Comparison of ENCODE assay signal across 1 cellular context in the genomic region with DNA sequence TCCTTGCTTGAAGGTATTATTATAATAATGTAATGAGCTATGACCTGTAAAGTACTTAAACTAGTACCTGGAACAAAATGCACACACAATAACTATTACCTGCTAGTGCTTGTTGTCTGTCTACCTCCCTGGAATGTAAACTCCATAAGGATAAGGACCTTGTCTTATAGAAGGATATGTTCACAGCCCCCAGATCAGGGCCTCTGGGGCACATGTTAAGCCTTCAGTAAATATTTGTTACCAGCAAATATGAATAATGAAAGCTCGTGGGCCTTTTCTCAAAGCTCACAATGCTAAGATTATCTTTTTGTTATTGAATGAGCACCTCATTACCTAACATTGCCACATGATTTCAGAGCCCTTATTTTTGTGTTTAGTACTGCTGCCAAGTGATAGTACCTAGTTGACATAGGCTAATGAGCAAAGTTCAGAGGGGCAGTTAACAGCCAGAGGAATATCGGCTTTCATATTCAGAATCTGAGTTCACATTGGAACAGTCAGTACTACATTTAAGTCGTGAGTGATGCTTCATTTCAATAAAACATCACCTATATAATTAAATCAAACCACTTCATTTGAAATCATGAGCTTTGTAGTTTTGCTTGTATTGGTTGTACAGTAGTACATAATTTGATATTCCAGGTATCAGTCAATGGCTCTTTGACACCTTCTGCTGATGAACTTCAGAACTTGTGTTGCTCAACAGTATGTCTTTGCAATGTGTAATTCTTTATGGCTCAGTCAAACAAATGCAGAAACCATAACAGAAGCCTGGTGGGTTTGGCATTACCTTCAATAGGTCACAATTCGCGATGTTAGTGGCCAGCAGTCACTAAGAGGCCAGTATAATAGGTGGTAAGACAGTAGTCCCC.
TF ChIP-seq lines count a peak whose summit lies in the region.

No MANE protein-coding gene starts in this region.

TF ChIP-seq in HepG2, 621 proteins besides CTCF, POLR2A, EP300 and RAD21 (continued from another document and continues in another):
- TF ChIP-seq, protein P1, sequence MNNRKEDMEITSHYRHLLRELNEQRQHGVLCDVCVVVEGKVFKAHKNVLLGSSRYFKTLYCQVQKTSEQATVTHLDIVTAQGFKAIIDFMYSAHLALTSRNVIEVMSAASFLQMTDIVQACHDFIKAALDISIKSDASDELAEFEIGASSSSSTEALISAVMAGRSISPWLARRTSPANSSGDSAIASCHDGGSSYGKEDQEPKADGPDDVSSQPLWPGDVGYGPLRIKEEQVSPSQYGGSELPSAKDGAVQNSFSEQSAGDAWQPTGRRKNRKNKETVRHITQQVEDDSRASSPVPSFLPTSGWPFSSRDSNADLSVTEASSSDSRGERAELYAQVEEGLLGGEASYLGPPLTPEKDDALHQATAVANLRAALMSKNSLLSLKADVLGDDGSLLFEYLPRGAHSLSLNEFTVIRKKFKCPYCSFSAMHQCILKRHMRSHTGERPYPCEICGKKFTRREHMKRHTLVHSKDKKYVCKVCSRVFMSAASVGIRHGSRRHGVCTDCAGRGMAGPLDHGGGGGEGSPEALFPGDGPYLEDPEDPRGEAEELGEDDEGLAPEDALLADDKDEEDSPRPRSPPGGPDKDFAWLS (CRISPR knock-in tag; IDR thresholded peaks at IDR 0.05; ENCODE audit: borderline replicate concordance), result 0 out of 2 replicates have a peak, but pooled peaks have one; percentile 84
- TF ChIP-seq, protein P2, sequence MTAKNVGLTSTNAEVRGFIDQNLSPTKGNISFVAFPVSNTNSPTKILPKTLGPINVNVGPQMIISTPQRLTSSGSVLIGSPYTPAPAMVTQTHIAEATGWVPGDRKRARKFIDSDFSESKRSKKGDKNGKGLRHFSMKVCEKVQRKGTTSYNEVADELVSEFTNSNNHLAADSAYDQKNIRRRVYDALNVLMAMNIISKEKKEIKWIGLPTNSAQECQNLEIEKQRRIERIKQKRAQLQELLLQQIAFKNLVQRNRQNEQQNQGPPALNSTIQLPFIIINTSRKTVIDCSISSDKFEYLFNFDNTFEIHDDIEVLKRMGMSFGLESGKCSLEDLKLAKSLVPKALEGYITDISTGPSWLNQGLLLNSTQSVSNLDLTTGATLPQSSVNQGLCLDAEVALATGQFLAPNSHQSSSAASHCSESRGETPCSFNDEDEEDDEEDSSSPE (CRISPR knock-in tag; IDR thresholded peaks at IDR 0.05), result no peak; the same call in 1 of the 2 replicates
- TF ChIP-seq, protein P3, sequence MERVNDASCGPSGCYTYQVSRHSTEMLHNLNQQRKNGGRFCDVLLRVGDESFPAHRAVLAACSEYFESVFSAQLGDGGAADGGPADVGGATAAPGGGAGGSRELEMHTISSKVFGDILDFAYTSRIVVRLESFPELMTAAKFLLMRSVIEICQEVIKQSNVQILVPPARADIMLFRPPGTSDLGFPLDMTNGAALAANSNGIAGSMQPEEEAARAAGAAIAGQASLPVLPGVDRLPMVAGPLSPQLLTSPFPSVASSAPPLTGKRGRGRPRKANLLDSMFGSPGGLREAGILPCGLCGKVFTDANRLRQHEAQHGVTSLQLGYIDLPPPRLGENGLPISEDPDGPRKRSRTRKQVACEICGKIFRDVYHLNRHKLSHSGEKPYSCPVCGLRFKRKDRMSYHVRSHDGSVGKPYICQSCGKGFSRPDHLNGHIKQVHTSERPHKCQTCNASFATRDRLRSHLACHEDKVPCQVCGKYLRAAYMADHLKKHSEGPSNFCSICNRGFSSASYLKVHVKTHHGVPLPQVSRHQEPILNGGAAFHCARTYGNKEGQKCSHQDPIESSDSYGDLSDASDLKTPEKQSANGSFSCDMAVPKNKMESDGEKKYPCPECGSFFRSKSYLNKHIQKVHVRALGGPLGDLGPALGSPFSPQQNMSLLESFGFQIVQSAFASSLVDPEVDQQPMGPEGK (CRISPR knock-in tag; IDR thresholded peaks at IDR 0.05), result peak; percentile 88
- TF ChIP-seq ZNF274 (CRISPR knock-in tag; IDR thresholded peaks at IDR 0.05) (no peak), MZF1 (CRISPR knock-in tag; IDR thresholded peaks at IDR 0.05; ENCODE audit: borderline replicate concordance) (no peak), ZNF883 (CRISPR knock-in tag; IDR thresholded peaks at IDR 0.05; ENCODE audit: not compliant biosample characterization) (no peak), MXI1 (IDR thresholded peaks at IDR 0.05; ENCODE audit: borderline replicate concordance, low read depth, low read length) (peak; percentile 63; the same call in 2 of the 3 replicates), WIZ (CRISPR knock-in tag; IDR thresholded peaks at IDR 0.05) (no peak), JARID2 (CRISPR knock-in tag; IDR thresholded peaks at IDR 0.05; ENCODE audit: insufficient replicate concordance) (no peak), ATM (IDR thresholded peaks at IDR 0.05; ENCODE audit: borderline replicate concordance) (no peak), ZNF263 (CRISPR knock-in tag; IDR thresholded peaks at IDR 0.05) (no peak), ZNF33A (CRISPR knock-in tag; IDR thresholded peaks at IDR 0.05; ENCODE audit: borderline replicate concordance) (peak; percentile 30; the same call in 1 of the 2 replicates), ZKSCAN8 (CRISPR knock-in tag; IDR thresholded peaks at IDR 0.05; ENCODE audit: borderline replicate concordance) (peak; percentile 78), ETV6 (CRISPR knock-in tag; conservative IDR thresholded peaks at IDR 0.05) (no peak), HDAC1 (CRISPR knock-in tag; IDR thresholded peaks at IDR 0.05) (peak; percentile 94), NR2F1 (CRISPR knock-in tag; IDR thresholded peaks at IDR 0.05) (peak; percentile 53 to 92; a peak in 3 of 4 replicates), CHD4 (IDR thresholded peaks at IDR 0.05; ENCODE audit: borderline replicate concordance, low read length) (peak; percentile 83), ZNF510 (CRISPR knock-in tag; IDR thresholded peaks at IDR 0.05; ENCODE audit: low read depth) (0 out of 2 replicates have a peak, but pooled peaks have one; percentile 49), ZNF441 (CRISPR knock-in tag; IDR thresholded peaks at IDR 0.05; ENCODE audit: borderline replicate concordance) (peak; percentile 40; the same call in 1 of the 2 replicates), SNAI1 (CRISPR knock-in tag; IDR thresholded peaks at IDR 0.05; ENCODE audit: borderline replicate concordance) (peak; percentile 65; the same call in 1 of the 2 replicates), HHEX (CRISPR knock-in tag; IDR thresholded peaks at IDR 0.05) (peak; percentile 93), SMARCE1 (IDR thresholded peaks at IDR 0.05; ENCODE audit: borderline replicate concordance) (no peak), TAF1 (CRISPR knock-in tag; IDR thresholded peaks at IDR 0.05) (no peak), ZFYVE20 (CRISPR knock-in tag; IDR thresholded peaks at IDR 0.05; ENCODE audit: borderline replicate concordance, low read depth) (no peak), KDM5B (CRISPR knock-in tag; IDR thresholded peaks at IDR 0.05; ENCODE audit: borderline replicate concordance) (no peak), MYNN (CRISPR knock-in tag; IDR thresholded peaks at IDR 0.05; ENCODE audit: low read depth) (no peak), MAZ (IDR thresholded peaks at IDR 0.05; ENCODE audit: borderline replicate concordance, low read depth, low read length) (no peak), MAZ (CRISPR knock-in tag; IDR thresholded peaks at IDR 0.05; ENCODE audit: low read depth) (peak; percentile 69; the same call in 1 of the 2 replicates), ZNF530 (CRISPR knock-in tag; IDR thresholded peaks at IDR 0.05; ENCODE audit: low read depth) (no peak), ATAD3A (CRISPR knock-in tag; IDR thresholded peaks at IDR 0.05) (no peak), MED8 (CRISPR knock-in tag; IDR thresholded peaks at IDR 0.05; ENCODE audit: insufficient replicate concordance) (peak; percentile 46), CEBPG (CRISPR knock-in tag; IDR thresholded peaks at IDR 0.05) (peak; percentile 91), NR2C2 (CRISPR knock-in tag; IDR thresholded peaks at IDR 0.05; ENCODE audit: borderline replicate concordance) (peak; percentile 67), KAT2B (IDR thresholded peaks at IDR 0.05; ENCODE audit: borderline replicate concordance, low read depth, low read length) (no peak)
- TF ChIP-seq, protein P4, sequence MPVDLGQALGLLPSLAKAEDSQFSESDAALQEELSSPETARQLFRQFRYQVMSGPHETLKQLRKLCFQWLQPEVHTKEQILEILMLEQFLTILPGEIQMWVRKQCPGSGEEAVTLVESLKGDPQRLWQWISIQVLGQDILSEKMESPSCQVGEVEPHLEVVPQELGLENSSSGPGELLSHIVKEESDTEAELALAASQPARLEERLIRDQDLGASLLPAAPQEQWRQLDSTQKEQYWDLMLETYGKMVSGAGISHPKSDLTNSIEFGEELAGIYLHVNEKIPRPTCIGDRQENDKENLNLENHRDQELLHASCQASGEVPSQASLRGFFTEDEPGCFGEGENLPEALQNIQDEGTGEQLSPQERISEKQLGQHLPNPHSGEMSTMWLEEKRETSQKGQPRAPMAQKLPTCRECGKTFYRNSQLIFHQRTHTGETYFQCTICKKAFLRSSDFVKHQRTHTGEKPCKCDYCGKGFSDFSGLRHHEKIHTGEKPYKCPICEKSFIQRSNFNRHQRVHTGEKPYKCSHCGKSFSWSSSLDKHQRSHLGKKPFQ (CRISPR knock-in tag; IDR thresholded peaks at IDR 0.05; ENCODE audit: insufficient replicate concordance), result no peak
- TF ChIP-seq, protein P5, sequence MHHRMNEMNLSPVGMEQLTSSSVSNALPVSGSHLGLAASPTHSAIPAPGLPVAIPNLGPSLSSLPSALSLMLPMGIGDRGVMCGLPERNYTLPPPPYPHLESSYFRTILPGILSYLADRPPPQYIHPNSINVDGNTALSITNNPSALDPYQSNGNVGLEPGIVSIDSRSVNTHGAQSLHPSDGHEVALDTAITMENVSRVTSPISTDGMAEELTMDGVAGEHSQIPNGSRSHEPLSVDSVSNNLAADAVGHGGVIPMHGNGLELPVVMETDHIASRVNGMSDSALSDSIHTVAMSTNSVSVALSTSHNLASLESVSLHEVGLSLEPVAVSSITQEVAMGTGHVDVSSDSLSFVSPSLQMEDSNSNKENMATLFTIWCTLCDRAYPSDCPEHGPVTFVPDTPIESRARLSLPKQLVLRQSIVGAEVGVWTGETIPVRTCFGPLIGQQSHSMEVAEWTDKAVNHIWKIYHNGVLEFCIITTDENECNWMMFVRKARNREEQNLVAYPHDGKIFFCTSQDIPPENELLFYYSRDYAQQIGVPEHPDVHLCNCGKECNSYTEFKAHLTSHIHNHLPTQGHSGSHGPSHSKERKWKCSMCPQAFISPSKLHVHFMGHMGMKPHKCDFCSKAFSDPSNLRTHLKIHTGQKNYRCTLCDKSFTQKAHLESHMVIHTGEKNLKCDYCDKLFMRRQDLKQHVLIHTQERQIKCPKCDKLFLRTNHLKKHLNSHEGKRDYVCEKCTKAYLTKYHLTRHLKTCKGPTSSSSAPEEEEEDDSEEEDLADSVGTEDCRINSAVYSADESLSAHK (CRISPR knock-in tag; IDR thresholded peaks at IDR 0.05; ENCODE audit: borderline replicate concordance), result no peak
- TF ChIP-seq, protein P6, sequence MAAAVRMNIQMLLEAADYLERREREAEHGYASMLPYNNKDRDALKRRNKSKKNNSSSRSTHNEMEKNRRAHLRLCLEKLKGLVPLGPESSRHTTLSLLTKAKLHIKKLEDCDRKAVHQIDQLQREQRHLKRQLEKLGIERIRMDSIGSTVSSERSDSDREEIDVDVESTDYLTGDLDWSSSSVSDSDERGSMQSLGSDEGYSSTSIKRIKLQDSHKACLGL (CRISPR knock-in tag; IDR thresholded peaks at IDR 0.05), result no peak
- TF ChIP-seq, protein P7, sequence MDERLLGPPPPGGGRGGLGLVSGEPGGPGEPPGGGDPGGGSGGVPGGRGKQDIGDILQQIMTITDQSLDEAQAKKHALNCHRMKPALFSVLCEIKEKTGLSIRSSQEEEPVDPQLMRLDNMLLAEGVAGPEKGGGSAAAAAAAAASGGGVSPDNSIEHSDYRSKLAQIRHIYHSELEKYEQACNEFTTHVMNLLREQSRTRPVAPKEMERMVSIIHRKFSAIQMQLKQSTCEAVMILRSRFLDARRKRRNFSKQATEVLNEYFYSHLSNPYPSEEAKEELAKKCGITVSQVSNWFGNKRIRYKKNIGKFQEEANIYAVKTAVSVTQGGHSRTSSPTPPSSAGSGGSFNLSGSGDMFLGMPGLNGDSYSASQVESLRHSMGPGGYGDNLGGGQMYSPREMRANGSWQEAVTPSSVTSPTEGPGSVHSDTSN (CRISPR knock-in tag; IDR thresholded peaks at IDR 0.05), result 0 out of 2 replicates have a peak, but pooled peaks have one; percentile 38
- TF ChIP-seq, protein P8, sequence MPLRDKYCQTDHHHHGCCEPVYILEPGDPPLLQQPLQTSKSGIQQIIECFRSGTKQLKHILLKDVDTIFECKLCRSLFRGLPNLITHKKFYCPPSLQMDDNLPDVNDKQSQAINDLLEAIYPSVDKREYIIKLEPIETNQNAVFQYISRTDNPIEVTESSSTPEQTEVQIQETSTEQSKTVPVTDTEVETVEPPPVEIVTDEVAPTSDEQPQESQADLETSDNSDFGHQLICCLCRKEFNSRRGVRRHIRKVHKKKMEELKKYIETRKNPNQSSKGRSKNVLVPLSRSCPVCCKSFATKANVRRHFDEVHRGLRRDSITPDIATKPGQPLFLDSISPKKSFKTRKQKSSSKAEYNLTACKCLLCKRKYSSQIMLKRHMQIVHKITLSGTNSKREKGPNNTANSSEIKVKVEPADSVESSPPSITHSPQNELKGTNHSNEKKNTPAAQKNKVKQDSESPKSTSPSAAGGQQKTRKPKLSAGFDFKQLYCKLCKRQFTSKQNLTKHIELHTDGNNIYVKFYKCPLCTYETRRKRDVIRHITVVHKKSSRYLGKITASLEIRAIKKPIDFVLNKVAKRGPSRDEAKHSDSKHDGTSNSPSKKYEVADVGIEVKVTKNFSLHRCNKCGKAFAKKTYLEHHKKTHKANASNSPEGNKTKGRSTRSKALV (CRISPR knock-in tag; IDR thresholded peaks at IDR 0.05), result no peak; the same call in 1 of the 2 replicates
- TF ChIP-seq, protein P9, sequence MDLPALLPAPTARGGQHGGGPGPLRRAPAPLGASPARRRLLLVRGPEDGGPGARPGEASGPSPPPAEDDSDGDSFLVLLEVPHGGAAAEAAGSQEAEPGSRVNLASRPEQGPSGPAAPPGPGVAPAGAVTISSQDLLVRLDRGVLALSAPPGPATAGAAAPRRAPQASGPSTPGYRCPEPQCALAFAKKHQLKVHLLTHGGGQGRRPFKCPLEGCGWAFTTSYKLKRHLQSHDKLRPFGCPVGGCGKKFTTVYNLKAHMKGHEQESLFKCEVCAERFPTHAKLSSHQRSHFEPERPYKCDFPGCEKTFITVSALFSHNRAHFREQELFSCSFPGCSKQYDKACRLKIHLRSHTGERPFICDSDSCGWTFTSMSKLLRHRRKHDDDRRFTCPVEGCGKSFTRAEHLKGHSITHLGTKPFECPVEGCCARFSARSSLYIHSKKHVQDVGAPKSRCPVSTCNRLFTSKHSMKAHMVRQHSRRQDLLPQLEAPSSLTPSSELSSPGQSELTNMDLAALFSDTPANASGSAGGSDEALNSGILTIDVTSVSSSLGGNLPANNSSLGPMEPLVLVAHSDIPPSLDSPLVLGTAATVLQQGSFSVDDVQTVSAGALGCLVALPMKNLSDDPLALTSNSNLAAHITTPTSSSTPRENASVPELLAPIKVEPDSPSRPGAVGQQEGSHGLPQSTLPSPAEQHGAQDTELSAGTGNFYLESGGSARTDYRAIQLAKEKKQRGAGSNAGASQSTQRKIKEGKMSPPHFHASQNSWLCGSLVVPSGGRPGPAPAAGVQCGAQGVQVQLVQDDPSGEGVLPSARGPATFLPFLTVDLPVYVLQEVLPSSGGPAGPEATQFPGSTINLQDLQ (CRISPR knock-in tag; IDR thresholded peaks at IDR 0.05), result no peak
- TF ChIP-seq, protein P10, sequence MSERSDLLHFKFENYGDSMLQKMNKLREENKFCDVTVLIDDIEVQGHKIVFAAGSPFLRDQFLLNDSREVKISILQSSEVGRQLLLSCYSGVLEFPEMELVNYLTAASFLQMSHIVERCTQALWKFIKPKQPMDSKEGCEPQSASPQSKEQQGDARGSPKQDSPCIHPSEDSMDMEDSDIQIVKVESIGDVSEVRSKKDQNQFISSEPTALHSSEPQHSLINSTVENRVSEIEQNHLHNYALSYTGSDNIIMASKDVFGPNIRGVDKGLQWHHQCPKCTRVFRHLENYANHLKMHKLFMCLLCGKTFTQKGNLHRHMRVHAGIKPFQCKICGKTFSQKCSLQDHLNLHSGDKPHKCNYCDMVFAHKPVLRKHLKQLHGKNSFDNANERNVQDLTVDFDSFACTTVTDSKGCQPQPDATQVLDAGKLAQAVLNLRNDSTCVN (CRISPR knock-in tag; IDR thresholded peaks at IDR 0.05; ENCODE audit: borderline replicate concordance), result no peak; the same call in 1 of the 2 replicates
